Comparison of ENCODE assay signal across 6 cellular contexts in the genomic region with DNA sequence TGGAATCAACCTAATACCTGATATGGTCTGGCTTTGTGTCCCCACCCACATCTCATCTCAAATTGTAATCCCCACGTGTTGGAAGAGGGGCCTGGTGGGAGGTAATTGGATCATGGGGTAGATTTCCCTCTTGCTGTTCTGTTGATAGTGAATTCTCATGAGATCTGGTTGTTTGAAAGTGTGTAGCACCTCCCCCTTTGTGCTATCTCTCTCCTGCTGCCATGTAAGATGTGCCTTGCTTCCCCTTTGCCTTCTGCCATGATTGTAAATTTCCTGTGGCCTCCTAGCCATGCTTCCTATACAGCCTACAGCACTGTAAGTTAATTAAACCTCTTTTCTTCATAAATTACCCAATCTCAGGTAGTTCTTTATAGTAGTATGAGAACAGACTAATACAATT. TPM values are rescaled to one million over a fixed set of nuclear protein-coding genes. Genes with fewer than 3 reads are reported as not detected.
A peak's percentile ranks its signal among the peaks of the same experiment; 100 is the strongest.
DNase-seq lines count a peak whose midpoint lies in the region; ATAC-seq, FAIRE-seq and TF ChIP-seq lines count a peak whose summit lies in the region.
"Not testable (repeated sequence)": the region's sequence is repeated elsewhere in the genome, so short reads cannot be mapped to it uniquely, and the experiment has no call there.

No MANE protein-coding gene starts in this region.

- not testable (repeated sequence) for H3K4me3 Mint-ChIP-seq in activated CD8-positive, alpha-beta memory T cell treated with anti-CD3 and anti-CD28 coated beads, Interleukin-2, amount 10 ng/mL, durations not matched to agents 7 days and 5 days

- H4K20me1 ChIP-seq in H1 (replicated peaks in 1 of 2; ENCODE audit: control insufficient read depth in 1 of 2, insufficient read depth in 2 of 2, low read length in 2 of 2); HepG2 (ENCODE audit: insufficient read depth, low read length): not testable (repeated sequence)

- H3K79me2 ChIP-seq in H1 (ENCODE audit: control insufficient read depth in 1 of 2, insufficient read depth in 2 of 2, low read length in 2 of 2); HepG2 (ENCODE audit: insufficient read depth, low read length): not testable (repeated sequence)

- not testable (repeated sequence) for H3K27me3 Mint-ChIP-seq in activated CD8-positive, alpha-beta memory T cell treated with anti-CD3 and anti-CD28 coated beads, Interleukin-2, amount 10 ng/mL, durations not matched to agents 7 days and 5 days

- not testable (repeated sequence) for H4K91ac ChIP-seq in H1 (replicated peaks; ENCODE audit: insufficient read length, low read length)

- H3K79me1 ChIP-seq in H1 (ENCODE audit: low read depth, low read length): not testable (repeated sequence)

- H3K18ac ChIP-seq in H1 (ENCODE audit: extremely low read depth, low read length): not testable (repeated sequence)

- not testable (repeated sequence) for H3K27ac ChIP-seq in H1 (ENCODE audit: low read depth, low read length); HepG2 (ENCODE audit: extremely low read length, insufficient read depth, low read length)

- not testable (repeated sequence) for H3K4me2 ChIP-seq in H1 (ENCODE audit: insufficient read depth in 1 of 2, low read depth in 2 of 2, low read length in 2 of 2); HepG2 (ENCODE audit: low read depth, low read length)

- not testable (repeated sequence) for H4K5ac ChIP-seq in H1 (ENCODE audit: insufficient read length, low read depth, low read length)

- peak; percentile 27 for ATAC-seq in activated CD8-positive, alpha-beta memory T cell treated with anti-CD3 and anti-CD28 coated beads, Interleukin-2, amount 10 ng/mL, durations not matched to agents 7 days and 5 days
- ATAC-seq in HepG2: peak; percentile 27

- not testable (repeated sequence) for H3K56ac ChIP-seq in H1 (replicated peaks; ENCODE audit: insufficient read length, low read depth, low read length)

- H3K9ac ChIP-seq in H1 (replicated peaks in 1 of 4; ENCODE audit: extremely low read depth in 1 of 4, low read depth in 3 of 4, low read length in 3 of 4); HepG2 (ENCODE audit: insufficient read depth, low read depth, low read length): not testable (repeated sequence)

- not testable (repeated sequence) for H3K23ac ChIP-seq in H1 (ENCODE audit: insufficient read length)

- H3K9me3 Mint-ChIP-seq in activated CD8-positive, alpha-beta memory T cell treated with anti-CD3 and anti-CD28 coated beads, Interleukin-2, amount 10 ng/mL, durations not matched to agents 7 days and 5 days (ENCODE audit: low read depth): not testable (repeated sequence)

- peak; percentile 38 for DNase-seq in BE2C
- peak; percentile 28 for DNase-seq in NB4 (ENCODE audit: low read depth)
- peak; percentile 11 for DNase-seq in OCI-M1 (lab: John Stamatoyannopoulos, UW)
- not testable (repeated sequence) for DNase-seq in activated CD8-positive, alpha-beta memory T cell treated with anti-CD3 and anti-CD28 coated beads, Interleukin-2, amount 10 ng/mL, durations not matched to agents 7 days and 5 days; H1 (ENCODE audit: low read depth in 1 of 2, low spot score in 2 of 2); HepG2 (ENCODE audit: low spot score)

- H2BK15ac ChIP-seq in H1 (ENCODE audit: low read length): not testable (repeated sequence)

- not testable (repeated sequence) for H2BK20ac ChIP-seq in H1 (ENCODE audit: low read length)

- not testable (repeated sequence) for H3K4ac ChIP-seq in H1 (replicated peaks; ENCODE audit: insufficient read length, low read depth, low read length)

- not testable (repeated sequence) for H2BK120ac ChIP-seq in H1 (replicated peaks; ENCODE audit: low read depth, low read length)

- not testable (repeated sequence) for H2AFZ ChIP-seq in H1 (ENCODE audit: low read length); HepG2 (ENCODE audit: low read length)

- not testable (repeated sequence) for BruUV-seq in HepG2 (replicated peaks; lab: Mats Ljungman, UMichigan)

- not testable (repeated sequence) for TF ChIP-seq CTCF in BE2C (IDR thresholded peaks at IDR 0.05; ENCODE audit: low read depth, low read length); NB4 (IDR thresholded peaks at IDR 0.05; ENCODE audit: low read depth, low read length); H1 (IDR thresholded peaks at IDR 0.05; ENCODE audit: control extremely low read depth in 1 of 3, insufficient read depth in 1 of 3, low read depth in 1 of 3, low read length in 3 of 3); HepG2 (CRISPR knock-in tag; IDR thresholded peaks at IDR 0.05)

- TF ChIP-seq POLR2A in NB4 (IDR thresholded peaks at IDR 0.05; ENCODE audit: extremely low read depth, insufficient read length); H1 (IDR thresholded peaks at IDR 0.05; ENCODE audit: control extremely low read depth in 1 of 2, low read depth in 2 of 2, low read length in 2 of 2); HepG2 (IDR thresholded peaks at IDR 0.05; ENCODE audit: insufficient read depth in 1 of 2, low read depth in 2 of 2, low read length in 2 of 2): not testable (repeated sequence)

- not testable (repeated sequence) for H3K14ac ChIP-seq in H1 (ENCODE audit: insufficient read length)

- in situ Hi-C loops in HepG2 (cut with HindIII; ENCODE audit: extremely low pct_ligation_motif_present, low pct_unique_long_range_greater_than_20kb): loop anchor here (25.0 kb wide), 1 partner anchor 839 kb away; the partner anchor contains the start of genes MAIP1 and TYW5

- not testable (repeated sequence) for H3K4me1 ChIP-seq in BE2C; H1 (replicated peaks in 1 of 4; ENCODE audit: control insufficient read depth in 3 of 4, insufficient read depth in 4 of 4, low read length in 3 of 4)
- H3K4me1 ChIP-seq in HepG2 (ENCODE audit: insufficient read depth, low read length): peaks cover 16% of the 10 kb centered on the region

- not testable (repeated sequence) for H3K9me3 ChIP-seq in BE2C; H1 (ENCODE audit: insufficient read depth in 2 of 2, low read depth in 1 of 2, low read length in 1 of 2); HepG2 (ENCODE audit: low read length)

- not testable (repeated sequence) for H3K27me3 ChIP-seq in BE2C; H1 (replicated peaks in 1 of 4; ENCODE audit: control insufficient read depth in 3 of 4, extremely low read depth in 1 of 4, insufficient read depth in 3 of 4, low read length in 3 of 4); HepG2 (ENCODE audit: control insufficient read depth in 1 of 2, insufficient read depth in 2 of 2, low read length in 2 of 2)

- FAIRE-seq in H1 (lab: Jason Lieb, UNC) (peak; percentile 13), HepG2 (lab: Jason Lieb, UNC) (peak; percentile 37)

- no CpG with 5 or more reads among the region's 1 CpG for WGBS in H1 (ENCODE audit: extremely low coverage in 1 of 2, insufficient coverage in 1 of 2, insufficient read length in 1 of 2, insufficient replicate concordance in 2 of 2, low coverage in 1 of 2, low lambda C conversion rate in 2 of 2, missing lambda C conversion rate in 1 of 2), 2 experiments
- no CpG with 5 or more reads among the region's 1 CpG for WGBS in HepG2 (ENCODE audit: low lambda C conversion rate)

- CTCF ChIA-PET in activated CD8-positive, alpha-beta memory T cell treated with anti-CD3 and anti-CD28 coated beads, Interleukin-2, amount 10 ng/mL, durations not matched to agents 7 days and 5 days (lab: Charles Lee); H1 (lab: Charles Lee; ENCODE audit: partially characterized antibody); HepG2 (lab: Yijun Ruan, JAX; ENCODE audit: low intra/inter-chr PET ratio, low total read pairs): not testable (repeated sequence)

- not testable (repeated sequence) for H3K36me3 Mint-ChIP-seq in activated CD8-positive, alpha-beta memory T cell treated with anti-CD3 and anti-CD28 coated beads, Interleukin-2, amount 10 ng/mL, durations not matched to agents 7 days and 5 days

- H2BK5ac ChIP-seq in H1 (ENCODE audit: low read depth, low read length): not testable (repeated sequence)

- H4K8ac ChIP-seq in H1 (ENCODE audit: extremely low read depth, insufficient read depth, low read length): not testable (repeated sequence)

- not testable (repeated sequence) for H3K4me3 ChIP-seq in BE2C (ENCODE audit: low read depth, low read length); NB4 (ENCODE audit: low read depth, low read length); H1 (ENCODE audit: extremely low read depth in 1 of 4, insufficient read depth in 2 of 4, low read depth in 3 of 4, low read length in 4 of 4); HepG2 (replicated peaks in 1 of 3; ENCODE audit: insufficient read depth in 1 of 3, low read depth in 2 of 3, low read length in 3 of 3)

- not testable (repeated sequence) for H3K23me2 ChIP-seq in H1 (ENCODE audit: low read depth, low read length)

- H3K4me1 Mint-ChIP-seq in activated CD8-positive, alpha-beta memory T cell treated with anti-CD3 and anti-CD28 coated beads, Interleukin-2, amount 10 ng/mL, durations not matched to agents 7 days and 5 days: not testable (repeated sequence)

- H3K36me3 ChIP-seq in BE2C; H1 (ENCODE audit: control insufficient read depth in 2 of 4, insufficient read depth in 4 of 4, low read length in 3 of 4); HepG2 (replicated peaks in 1 of 2; ENCODE audit: control insufficient read depth in 1 of 2, insufficient read depth in 2 of 2, low read length in 2 of 2): not testable (repeated sequence)

- POLR2A ChIA-PET in H1 (lab: Charles Lee; ENCODE audit: partially characterized antibody); HepG2 (lab: Yijun Ruan, JAX): not testable (repeated sequence)

- H2AK5ac ChIP-seq in H1 (ENCODE audit: low read depth, low read length): not testable (repeated sequence)

- not testable (repeated sequence) for TF ChIP-seq RAD21 in H1 (IDR thresholded peaks at IDR 0.05 in 1 of 2, conservative IDR thresholded peaks at IDR 0.05 in 1 of 2; ENCODE audit: low read depth in 2 of 2, low read length in 2 of 2); HepG2 (CRISPR knock-in tag; IDR thresholded peaks at IDR 0.05)

- intact Hi-C loops in HepG2 (cut with micrococcal nuclease; ENCODE audit: unreplicated experiment): not testable (repeated sequence)

- not testable (repeated sequence) for H3K27ac Mint-ChIP-seq in activated CD8-positive, alpha-beta memory T cell treated with anti-CD3 and anti-CD28 coated beads, Interleukin-2, amount 10 ng/mL, durations not matched to agents 7 days and 5 days

- TF ChIP-seq EP300 in H1 (IDR thresholded peaks at IDR 0.05; ENCODE audit: borderline replicate concordance in 1 of 2, low read depth in 2 of 2, low read length in 2 of 2); HepG2 (IDR thresholded peaks at IDR 0.05; ENCODE audit: low read depth in 2 of 2, low read length in 2 of 2); HepG2 (CRISPR knock-in tag; IDR thresholded peaks at IDR 0.05; ENCODE audit: borderline replicate concordance): not testable (repeated sequence)

- not testable (repeated sequence) for H2BK12ac ChIP-seq in H1 (ENCODE audit: low read depth, low read length)

RNA-seq across cellular contexts. Expression of gene BZW1, which starts 10.3 kb away (rescaled TPM):
- 137 TPM for polyA plus RNA-seq in BE2C (2012; ENCODE audit: insufficient read depth, insufficient read length, low read depth)
- total RNA-seq in activated CD8-positive, alpha-beta memory T cell treated with anti-CD3 and anti-CD28 coated beads, Interleukin-2, amount 10 ng/mL, durations not matched to agents 7 days and 5 days: 100 to 1,000 TPM; 222 to 306 TPM
- total RNA-seq in H1 (2021; fragmentation: NEBNext Ultra II Directional; extraction: Animal tissue kit (Norgen Biotek cat#: 25700)): 335 and 340 TPM in 2 replicates
- polyA plus RNA-seq in H1 (2011; rRNA removed) (78.9 and 152 TPM in 2 replicates), HepG2 (2011; rRNA removed) (102 and 106 TPM in 2 replicates)
- 82.8 TPM for polyA plus RNA-seq in H1 (2011; cell fraction: cytosol; rRNA removed)
- 73.9 TPM for polyA plus RNA-seq in H1 (2011; cell fraction: nucleus; rRNA removed)
- polyA plus RNA-seq in H1 (2012, experiment 1 of 2): 201 to 337 TPM (median 252 TPM) in 4 replicates
- polyA plus RNA-seq in H1 (2012, experiment 2 of 2): 8.4 TPM
- polyA plus RNA-seq in H1 (2013, experiment 1 of 2): 136 TPM
- polyA plus RNA-seq in H1 (2013, experiment 2 of 2): 141 TPM
- polyA minus RNA-seq in H1 (2011; rRNA and poly(A)+ RNA removed): 257 and 434 TPM in 2 replicates
- polyA minus RNA-seq in H1 (2011; cell fraction: cytosol; rRNA and poly(A)+ RNA removed): 197 TPM
- 146 TPM for polyA minus RNA-seq in H1 (2011; cell fraction: nucleus; rRNA and poly(A)+ RNA removed)
- total RNA-seq in HepG2 (2016; rRNA removed; fragmentation: Illumina TruSeq; extraction: Trizol): 384 and 709 TPM in 2 replicates
- 49.4 and 52.0 TPM in 2 replicates for total RNA-seq in HepG2 (2016; cell fraction: cytosol; rRNA removed; fragmentation: Illumina TruSeq; extraction: Trizol; ENCODE audit: low read depth)
- total RNA-seq in HepG2 (2016; cell fraction: insoluble cytoplasmic fraction; rRNA removed; fragmentation: Illumina TruSeq; extraction: Trizol): 384 and 712 TPM in 2 replicates
- 128 and 149 TPM in 2 replicates for total RNA-seq in HepG2 (2016; cell fraction: membrane; rRNA removed; fragmentation: Illumina TruSeq; extraction: Trizol)
- total RNA-seq in HepG2 (2016; cell fraction: nucleus; rRNA removed; fragmentation: Illumina TruSeq; extraction: Trizol): 204 and 212 TPM in 2 replicates
- polyA plus RNA-seq in HepG2 (2011; cell fraction: cytosol; rRNA removed): 66.0 and 86.9 TPM in 2 replicates
- polyA plus RNA-seq in HepG2 (2011; cell fraction: nucleus; rRNA removed): 34.9 and 38.3 TPM in 2 replicates
- 149 and 200 TPM in 2 replicates for polyA plus RNA-seq in HepG2 (2012)
- polyA plus RNA-seq in HepG2 (2016; cell fraction: cytosol; fragmentation: Illumina TruSeq; extraction: Trizol; ENCODE audit: low read depth): 39.8 and 47.1 TPM in 2 replicates
- polyA plus RNA-seq in HepG2 (2016; cell fraction: insoluble cytoplasmic fraction; fragmentation: Illumina TruSeq; extraction: Trizol; ENCODE audit: low read depth): 442 and 506 TPM in 2 replicates
- polyA plus RNA-seq in HepG2 (2016; cell fraction: membrane; fragmentation: Illumina TruSeq; extraction: Trizol; ENCODE audit: low read depth): 90.4 and 101 TPM in 2 replicates
- 131 and 143 TPM in 2 replicates for polyA plus RNA-seq in HepG2 (2016; cell fraction: nucleus; fragmentation: Illumina TruSeq; extraction: Trizol; ENCODE audit: insufficient read depth, low read depth)
- polyA minus RNA-seq in HepG2 (2011; rRNA and poly(A)+ RNA removed; ENCODE audit: low replicate concordance): 198 and 668 TPM in 2 replicates
- 190 and 223 TPM in 2 replicates for polyA minus RNA-seq in HepG2 (2011; cell fraction: cytosol; rRNA and poly(A)+ RNA removed)
- 207 and 220 TPM in 2 replicates for polyA minus RNA-seq in HepG2 (2011; cell fraction: nucleus; rRNA and poly(A)+ RNA removed)
